22 cellular contexts compared by ENCODE assay signal in the genomic region with DNA sequence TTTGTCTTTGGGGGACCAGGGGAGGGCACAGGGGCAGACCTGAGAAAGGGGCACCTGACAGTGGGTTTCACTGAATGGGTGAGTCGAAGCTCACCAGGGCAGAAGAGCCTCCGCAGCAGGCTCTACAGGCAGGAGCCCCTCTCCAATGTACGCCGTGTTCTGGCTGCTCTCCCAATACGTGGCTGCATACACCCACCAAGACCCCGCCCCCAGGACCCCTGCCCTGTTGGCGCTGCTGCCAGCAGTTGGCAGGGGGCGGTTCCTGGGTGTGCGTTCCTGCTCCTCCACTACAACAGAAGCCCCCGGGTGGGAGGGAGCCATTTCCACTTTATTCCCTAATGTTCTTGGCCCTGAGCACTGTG. TPM values are rescaled to one million over a fixed set of nuclear protein-coding genes. Genes with fewer than 3 reads are reported as not detected.
DNase-seq lines count a peak whose midpoint lies in the region; ATAC-seq and TF ChIP-seq lines count a peak whose summit lies in the region.
"Had no signal": no experiment of that assay in that cellular context is flagged by ENCODE, and none has a peak within 500 bp of the region (broad histone marks: within the 10 kb centered on the region; RNA-seq: fewer than 3 reads in every experiment).

No MANE protein-coding gene starts in this region.

- intact Hi-C loops in cardiac septum (cut with DNase I): no loop called here
- intact Hi-C loops in Right ventricle myocardium superior (cut with DNase I): no loop called here
- intact Hi-C loops in naive thymus-derived CD4-positive, alpha-beta T cell (cut with micrococcal nuclease): loop anchor here in 1 of 2 donors (10.0 kb wide), 2 partner anchors 293 to 563 kb away; a partner anchor contains a TSS
- intact Hi-C loops in activated CD4-positive, alpha-beta T cell treated with anti-CD3 and anti-CD28 coated beads for 36 hours (cut with DNase I, micrococcal nuclease): loop anchor here (10.0 kb wide), 2 partner anchors 53 to 573 kb away; no protein-coding TSS in a partner anchor

- peak overlapping the region in 1 of 10 donors; percentile 11 for H3K4me3 Mint-ChIP-seq in naive thymus-derived CD4-positive, alpha-beta T cell
- no peak overlapping the region for H3K4me3 Mint-ChIP-seq in activated CD4-positive, alpha-beta T cell treated with anti-CD3 and anti-CD28 coated beads for 36 hours
- H3K4me3 Mint-ChIP-seq: activated CD8-positive, alpha-beta T cell treated with anti-CD3 and anti-CD28 coated beads for 36 hours; activated naive CD8-positive, alpha-beta T cell; activated T-cell treated with anti-CD3 and anti-CD28 coated beads, Interleukin-2, amount 50 U/mL, for 4 hours; immature natural killer cell; stimulated activated naive CD8-positive, alpha-beta T cell treated with anti-CD3 and anti-CD28 coated beads, Interleukin-15, amount 100 ng/mL, for 72 hours had no signal

- H3K27me3 Mint-ChIP-seq in naive thymus-derived CD4-positive, alpha-beta T cell: peaks cover 0 to 7% (median 0%) of the 10 kb centered on the region in 5 donors
- H3K27me3 Mint-ChIP-seq in activated CD4-positive, alpha-beta T cell treated with anti-CD3 and anti-CD28 coated beads for 36 hours: no peaks in the 10 kb centered on the region
- H3K27me3 Mint-ChIP-seq: activated CD8-positive, alpha-beta T cell treated with anti-CD3 and anti-CD28 coated beads for 36 hours; activated naive CD8-positive, alpha-beta T cell; stimulated activated naive CD8-positive, alpha-beta T cell treated with anti-CD3 and anti-CD28 coated beads, Interleukin-15, amount 100 ng/mL, for 72 hours had no signal

- in situ Hi-C loops in brain microvascular endothelial cell (cut with HindIII; ENCODE audit: low pct_ligation_motif_present, low sequenced_read_pairs): no loop called here
- in situ Hi-C loops in GM13977 (cut with MboI; ENCODE audit: low pct_unique_long_range_greater_than_20kb, low sequenced_read_pairs, unreplicated experiment): no loop called here

- H3K9me3 Mint-ChIP-seq in naive thymus-derived CD4-positive, alpha-beta T cell: peaks cover 0 to 2% (median 0%) of the 10 kb centered on the region in 11 donors
- no peaks in the 10 kb centered on the region for H3K9me3 Mint-ChIP-seq in activated CD4-positive, alpha-beta T cell treated with anti-CD3 and anti-CD28 coated beads for 36 hours (ENCODE audit: low read depth)
- H3K9me3 Mint-ChIP-seq: activated CD8-positive, alpha-beta T cell treated with anti-CD3 and anti-CD28 coated beads for 36 hours; activated T-cell treated with anti-CD3 and anti-CD28 coated beads, Interleukin-2, amount 50 U/mL, for 4 hours; immature natural killer cell; stimulated activated naive CD8-positive, alpha-beta T cell treated with anti-CD3 and anti-CD28 coated beads, Interleukin-15, amount 100 ng/mL, for 72 hours had no signal

- TF ChIP-seq CTCF in brain microvascular endothelial cell (IDR thresholded peaks at IDR 0.05; ENCODE audit: low read depth, low read length, missing control alignments) (no peak), GM13977 (IDR thresholded peaks at IDR 0.05; ENCODE audit: extremely low read depth, insufficient read depth, missing control alignments) (no peak)

- peak; percentile 67 for DNase-seq in cardiac septum (ENCODE audit: low spot score)
- DNase-seq in Right ventricle myocardium superior: no peak
- DNase-seq in brain microvascular endothelial cell: no peak
- no peak for DNase-seq in naive thymus-derived CD4-positive, alpha-beta T cell
- DNase-seq in occipital lobe (lab: John Stamatoyannopoulos, UW): no peak
- DNase-seq in GM13977 (ENCODE audit: low spot score): no peak
- DNase-seq in activated CD4-positive, alpha-beta T cell treated with anti-CD3 and anti-CD28 coated beads for 36 hours: no peak
- DNase-seq: ACHN; activated CD8-positive, alpha-beta T cell treated with anti-CD3 and anti-CD28 coated beads for 36 hours; activated T-cell treated with anti-CD3 and anti-CD28 coated beads, Interleukin-2, amount 50 U/mL, for 4 hours; immature natural killer cell; MG63; NCI-H1417 treated with DMSO at 0.1 percent for 48 hours; retina; RPMI8226; stimulated activated naive CD8-positive, alpha-beta T cell treated with anti-CD3 and anti-CD28 coated beads, Interleukin-15, amount 100 ng/mL, for 72 hours; T1000 had no signal

- H3K27ac Mint-ChIP-seq in naive thymus-derived CD4-positive, alpha-beta T cell: peak overlapping the region in 6 of 9 donors; percentile 55 to 94 (median 90)
- no peak overlapping the region for H3K27ac Mint-ChIP-seq in activated CD4-positive, alpha-beta T cell treated with anti-CD3 and anti-CD28 coated beads for 36 hours
- H3K27ac Mint-ChIP-seq: activated CD8-positive, alpha-beta T cell treated with anti-CD3 and anti-CD28 coated beads for 36 hours; activated naive CD8-positive, alpha-beta T cell; immature natural killer cell; stimulated activated naive CD8-positive, alpha-beta T cell treated with anti-CD3 and anti-CD28 coated beads, Interleukin-15, amount 100 ng/mL, for 72 hours had no signal

- H3K4me3 ChIP-seq in brain microvascular endothelial cell (ENCODE audit: low read depth, low read length): no peak overlapping the region
- H3K4me3 ChIP-seq in naive thymus-derived CD4-positive, alpha-beta T cell (ENCODE audit: low read length): no peak overlapping the region
- H3K4me3 ChIP-seq: K562, MG63, tibial artery had no signal

- peaks cover 13 to 46% of the 10 kb centered on the region in 2 donors for H3K4me1 ChIP-seq in naive thymus-derived CD4-positive, alpha-beta T cell (ENCODE audit: control insufficient read depth in 2 of 2, insufficient read depth in 2 of 2, low read length in 2 of 2)

- ATAC-seq in Right ventricle myocardium superior (ENCODE audit: poor library complexity) (no peak), GM19328 (IDR thresholded peaks at IDR 0.05; ENCODE audit: unreplicated experiment) (no peak)
- no peak for ATAC-seq in naive thymus-derived CD4-positive, alpha-beta T cell
- ATAC-seq in activated CD4-positive, alpha-beta T cell treated with anti-CD3 and anti-CD28 coated beads for 36 hours: no peak
- ATAC-seq: activated CD8-positive, alpha-beta T cell treated with anti-CD3 and anti-CD28 coated beads for 36 hours; activated T-cell treated with anti-CD3 and anti-CD28 coated beads, Interleukin-2, amount 50 U/mL, for 4 hours; K562; stimulated activated naive CD8-positive, alpha-beta T cell treated with anti-CD3 and anti-CD28 coated beads, Interleukin-15, amount 100 ng/mL, for 72 hours had no signal

- H3K36me3 Mint-ChIP-seq in naive thymus-derived CD4-positive, alpha-beta T cell: peaks cover 0 to 3% (median 0%) of the 10 kb centered on the region in 5 donors
- H3K36me3 Mint-ChIP-seq in activated CD4-positive, alpha-beta T cell treated with anti-CD3 and anti-CD28 coated beads for 36 hours (ENCODE audit: low read depth): no peaks in the 10 kb centered on the region
- H3K36me3 Mint-ChIP-seq: activated naive CD8-positive, alpha-beta T cell; immature natural killer cell had no signal

- H3K27me3 ChIP-seq in brain microvascular endothelial cell (replicated peaks): no peaks in the 10 kb centered on the region
- H3K27me3 ChIP-seq in naive thymus-derived CD4-positive, alpha-beta T cell (ENCODE audit: control insufficient read depth in 2 of 2, insufficient read depth in 2 of 2, low read length in 2 of 2): no peaks in the 10 kb centered on the region
- H3K27me3 ChIP-seq: MG63 had no signal

- no peaks in the 10 kb centered on the region for H3K9me3 ChIP-seq in naive thymus-derived CD4-positive, alpha-beta T cell (ENCODE audit: control insufficient read depth in 2 of 3, low read length in 3 of 3)
- H3K9me3 ChIP-seq: MG63, tibial artery had no signal

- peaks cover 5 to 52% (median 35%) of the 10 kb centered on the region in 7 donors for H3K4me1 Mint-ChIP-seq in naive thymus-derived CD4-positive, alpha-beta T cell
- H3K4me1 Mint-ChIP-seq in activated CD4-positive, alpha-beta T cell treated with anti-CD3 and anti-CD28 coated beads for 36 hours: peaks cover 36% of the 10 kb centered on the region

- no peaks in the 10 kb centered on the region for H3K36me3 ChIP-seq in brain microvascular endothelial cell (replicated peaks)
- no peaks in the 10 kb centered on the region for H3K36me3 ChIP-seq in naive thymus-derived CD4-positive, alpha-beta T cell (ENCODE audit: control insufficient read depth in 2 of 3, insufficient read depth in 3 of 3, low read length in 3 of 3)
- H3K36me3 ChIP-seq: MG63, tibial artery had no signal

- POLR2A ChIA-PET in naive thymus-derived CD4-positive, alpha-beta T cell (lab: Charles Lee): interaction anchor here (16.7 kb wide), 1 partner anchor 24 kb away, joined by 448 read pairs; no protein-coding TSS in a partner anchor
- POLR2A ChIA-PET in activated CD4-positive, alpha-beta T cell treated with anti-CD3 and anti-CD28 coated beads for 36 hours (lab: Charles Lee): no interaction called here

- CTCF ChIA-PET in naive thymus-derived CD4-positive, alpha-beta T cell (lab: Charles Lee): interaction anchor here (1.1 to 2.2 kb wide), 3 partner anchors 18 to 51 kb away, joined by 3 to 6 read pairs (median 3); no protein-coding TSS in a partner anchor
- CTCF ChIA-PET in activated CD4-positive, alpha-beta T cell treated with anti-CD3 and anti-CD28 coated beads for 36 hours (lab: Charles Lee): no interaction called here

- H3K27ac ChIP-seq in brain microvascular endothelial cell: peak overlapping the region; percentile 46
- peak overlapping the region; percentile 39 for H3K27ac ChIP-seq in naive thymus-derived CD4-positive, alpha-beta T cell (ENCODE audit: low read depth, low read length)
- H3K27ac ChIP-seq: epithelial cell of prostate, tibial artery had no signal

RNA-seq across cellular contexts. Expression of a gene that starts 30.4 kb away (rescaled TPM):
- total RNA-seq in cardiac septum (1.3 TPM), Right ventricle myocardium superior (0.94 TPM), occipital lobe (2.5 TPM)
- total RNA-seq in naive thymus-derived CD4-positive, alpha-beta T cell: 10 to 100 TPM in 3 of 5 experiments, 1 to 10 TPM in 1, under 1 TPM in 1; 0.73 to 27.2 (median 16.5) TPM
- polyA plus RNA-seq in naive thymus-derived CD4-positive, alpha-beta T cell: 10 to 100 TPM; 10.2 to 11.0 TPM
- total RNA-seq in activated CD4-positive, alpha-beta T cell treated with anti-CD3 and anti-CD28 coated beads for 36 hours: 1 to 10 TPM; 7.8 to 8.2 TPM
- total RNA-seq: K562 had no signal

Comparison
In these comparisons a context has a peak if more than half of its experiments do, and no peak if none do; other contexts are left out.
1. intact Hi-C loops: an anchor here in activated CD4-positive, alpha-beta T cell treated with anti-CD3 and anti-CD28 coated beads for 36 hours (10.0 kb wide); none called in cardiac septum and Right ventricle myocardium superior.